ENCODE assay signal across 1 cellular context in the genomic region with DNA sequence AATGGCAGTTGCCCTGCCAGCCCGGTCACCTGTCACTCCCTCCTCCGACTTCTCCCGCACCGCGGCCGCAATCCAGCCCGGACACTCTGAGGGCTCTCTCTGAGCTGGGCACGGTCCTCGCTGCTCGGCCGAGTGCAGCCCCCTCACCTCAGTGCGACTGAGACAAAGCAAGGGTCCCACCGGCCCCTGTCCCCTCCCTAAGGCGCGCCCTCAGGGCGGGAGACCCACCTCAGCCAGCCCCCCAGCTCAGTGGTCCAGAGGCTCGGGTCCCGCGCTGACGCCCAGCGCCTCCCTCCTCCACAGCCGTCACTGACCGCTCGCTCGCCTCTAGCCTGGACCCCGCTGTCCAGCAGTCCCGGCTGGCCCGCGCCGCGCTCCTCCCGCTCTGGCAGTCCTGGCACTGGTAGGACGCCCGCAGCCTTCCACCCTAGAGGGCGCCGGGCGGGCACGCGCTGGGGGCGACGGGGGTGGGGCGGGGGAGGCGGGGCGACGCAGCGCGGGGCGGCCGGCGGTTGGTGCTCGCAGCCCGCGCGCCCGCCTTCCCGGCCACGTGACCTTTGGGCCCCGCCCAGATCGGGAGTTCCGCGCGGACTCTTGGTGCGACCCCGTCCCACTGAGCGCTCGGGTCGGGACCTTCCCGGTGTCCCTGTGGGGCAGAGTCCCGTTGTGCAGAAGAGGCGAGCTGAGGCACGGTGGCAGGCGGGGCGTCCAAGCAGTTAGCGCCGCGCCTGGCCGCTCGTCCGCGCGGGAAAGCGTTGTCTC.
TF ChIP-seq lines count a peak whose summit lies in the region.

No MANE protein-coding gene starts in this region.

TF ChIP-seq in WTC11, 78 proteins besides CTCF, POLR2A, EP300 and RAD21 (continued from another document and continues in another):
- TF ChIP-seq, protein P1, sequence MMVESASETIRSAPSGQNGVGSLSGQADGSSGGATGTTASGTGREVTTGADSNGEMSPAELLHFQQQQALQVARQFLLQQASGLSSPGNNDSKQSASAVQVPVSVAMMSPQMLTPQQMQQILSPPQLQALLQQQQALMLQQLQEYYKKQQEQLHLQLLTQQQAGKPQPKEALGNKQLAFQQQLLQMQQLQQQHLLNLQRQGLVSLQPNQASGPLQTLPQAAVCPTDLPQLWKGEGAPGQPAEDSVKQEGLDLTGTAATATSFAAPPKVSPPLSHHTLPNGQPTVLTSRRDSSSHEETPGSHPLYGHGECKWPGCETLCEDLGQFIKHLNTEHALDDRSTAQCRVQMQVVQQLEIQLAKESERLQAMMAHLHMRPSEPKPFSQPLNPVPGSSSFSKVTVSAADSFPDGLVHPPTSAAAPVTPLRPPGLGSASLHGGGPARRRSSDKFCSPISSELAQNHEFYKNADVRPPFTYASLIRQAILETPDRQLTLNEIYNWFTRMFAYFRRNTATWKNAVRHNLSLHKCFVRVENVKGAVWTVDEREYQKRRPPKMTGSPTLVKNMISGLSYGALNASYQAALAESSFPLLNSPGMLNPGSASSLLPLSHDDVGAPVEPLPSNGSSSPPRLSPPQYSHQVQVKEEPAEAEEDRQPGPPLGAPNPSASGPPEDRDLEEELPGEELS (CRISPR knock-in tag; IDR thresholded peaks at IDR 0.05): 0 out of 2 replicates have a peak, but pooled peaks have one; percentile 24
- TF ChIP-seq, protein P2, sequence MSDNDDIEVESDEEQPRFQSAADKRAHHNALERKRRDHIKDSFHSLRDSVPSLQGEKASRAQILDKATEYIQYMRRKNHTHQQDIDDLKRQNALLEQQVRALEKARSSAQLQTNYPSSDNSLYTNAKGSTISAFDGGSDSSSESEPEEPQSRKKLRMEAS (CRISPR knock-in tag; IDR thresholded peaks at IDR 0.05): no peak
- TF ChIP-seq ZNF671 (CRISPR knock-in tag; IDR thresholded peaks at IDR 0.05): no peak
- TF ChIP-seq, protein P3, sequence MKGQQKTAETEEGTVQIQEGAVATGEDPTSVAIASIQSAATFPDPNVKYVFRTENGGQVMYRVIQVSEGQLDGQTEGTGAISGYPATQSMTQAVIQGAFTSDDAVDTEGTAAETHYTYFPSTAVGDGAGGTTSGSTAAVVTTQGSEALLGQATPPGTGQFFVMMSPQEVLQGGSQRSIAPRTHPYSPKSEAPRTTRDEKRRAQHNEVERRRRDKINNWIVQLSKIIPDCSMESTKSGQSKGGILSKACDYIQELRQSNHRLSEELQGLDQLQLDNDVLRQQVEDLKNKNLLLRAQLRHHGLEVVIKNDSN (CRISPR knock-in tag; IDR thresholded peaks at IDR 0.05): peak; percentile 93
- TF ChIP-seq ELF4 (CRISPR knock-in tag; IDR thresholded peaks at IDR 0.05; ENCODE audit: low read depth): no peak
- TF ChIP-seq TP53 (CRISPR knock-in tag; IDR thresholded peaks at IDR 0.05): peak; percentile 25; the same call in 1 of the 2 replicates
- no peak for TF ChIP-seq IRF2 (CRISPR knock-in tag; IDR thresholded peaks at IDR 0.05; ENCODE audit: borderline replicate concordance, low read depth)
- TF ChIP-seq SP1 (CRISPR knock-in tag; conservative IDR thresholded peaks at IDR 0.05): peak; percentile 88
- peak; percentile 61; the same call in 1 of the 2 replicates for TF ChIP-seq ATF1 (CRISPR knock-in tag; IDR thresholded peaks at IDR 0.05)
- TF ChIP-seq, protein P4, sequence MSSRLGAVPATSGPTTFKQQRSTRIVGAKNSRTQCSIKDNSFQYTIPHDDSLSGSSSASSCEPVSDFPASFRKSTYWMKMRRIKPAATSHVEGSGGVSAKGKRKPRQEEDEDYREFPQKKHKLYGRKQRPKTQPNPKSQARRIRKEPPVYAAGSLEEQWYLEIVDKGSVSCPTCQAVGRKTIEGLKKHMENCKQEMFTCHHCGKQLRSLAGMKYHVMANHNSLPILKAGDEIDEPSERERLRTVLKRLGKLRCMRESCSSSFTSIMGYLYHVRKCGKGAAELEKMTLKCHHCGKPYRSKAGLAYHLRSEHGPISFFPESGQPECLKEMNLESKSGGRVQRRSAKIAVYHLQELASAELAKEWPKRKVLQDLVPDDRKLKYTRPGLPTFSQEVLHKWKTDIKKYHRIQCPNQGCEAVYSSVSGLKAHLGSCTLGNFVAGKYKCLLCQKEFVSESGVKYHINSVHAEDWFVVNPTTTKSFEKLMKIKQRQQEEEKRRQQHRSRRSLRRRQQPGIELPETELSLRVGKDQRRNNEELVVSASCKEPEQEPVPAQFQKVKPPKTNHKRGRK (CRISPR knock-in tag; IDR thresholded peaks at IDR 0.05; ENCODE audit: borderline replicate concordance): no peak
- no peak for TF ChIP-seq SMAD3 (CRISPR knock-in tag; IDR thresholded peaks at IDR 0.05; ENCODE audit: borderline replicate concordance)
- TF ChIP-seq, protein P5, sequence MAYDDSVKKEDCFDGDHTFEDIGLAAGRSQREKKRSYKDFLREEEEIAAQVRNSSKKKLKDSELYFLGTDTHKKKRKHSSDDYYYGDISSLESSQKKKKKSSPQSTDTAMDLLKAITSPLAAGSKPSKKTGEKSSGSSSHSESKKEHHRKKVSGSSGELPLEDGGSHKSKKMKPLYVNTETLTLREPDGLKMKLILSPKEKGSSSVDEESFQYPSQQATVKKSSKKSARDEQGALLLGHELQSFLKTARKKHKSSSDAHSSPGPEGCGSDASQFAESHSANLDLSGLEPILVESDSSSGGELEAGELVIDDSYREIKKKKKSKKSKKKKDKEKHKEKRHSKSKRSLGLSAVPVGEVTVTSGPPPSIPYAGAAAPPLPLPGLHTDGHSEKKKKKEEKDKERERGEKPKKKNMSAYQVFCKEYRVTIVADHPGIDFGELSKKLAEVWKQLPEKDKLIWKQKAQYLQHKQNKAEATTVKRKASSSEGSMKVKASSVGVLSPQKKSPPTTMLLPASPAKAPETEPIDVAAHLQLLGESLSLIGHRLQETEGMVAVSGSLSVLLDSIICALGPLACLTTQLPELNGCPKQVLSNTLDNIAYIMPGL (CRISPR knock-in tag; IDR thresholded peaks at IDR 0.05): 0 out of 2 replicates have a peak, but pooled peaks have one; percentile 21
- TF ChIP-seq, protein P6, sequence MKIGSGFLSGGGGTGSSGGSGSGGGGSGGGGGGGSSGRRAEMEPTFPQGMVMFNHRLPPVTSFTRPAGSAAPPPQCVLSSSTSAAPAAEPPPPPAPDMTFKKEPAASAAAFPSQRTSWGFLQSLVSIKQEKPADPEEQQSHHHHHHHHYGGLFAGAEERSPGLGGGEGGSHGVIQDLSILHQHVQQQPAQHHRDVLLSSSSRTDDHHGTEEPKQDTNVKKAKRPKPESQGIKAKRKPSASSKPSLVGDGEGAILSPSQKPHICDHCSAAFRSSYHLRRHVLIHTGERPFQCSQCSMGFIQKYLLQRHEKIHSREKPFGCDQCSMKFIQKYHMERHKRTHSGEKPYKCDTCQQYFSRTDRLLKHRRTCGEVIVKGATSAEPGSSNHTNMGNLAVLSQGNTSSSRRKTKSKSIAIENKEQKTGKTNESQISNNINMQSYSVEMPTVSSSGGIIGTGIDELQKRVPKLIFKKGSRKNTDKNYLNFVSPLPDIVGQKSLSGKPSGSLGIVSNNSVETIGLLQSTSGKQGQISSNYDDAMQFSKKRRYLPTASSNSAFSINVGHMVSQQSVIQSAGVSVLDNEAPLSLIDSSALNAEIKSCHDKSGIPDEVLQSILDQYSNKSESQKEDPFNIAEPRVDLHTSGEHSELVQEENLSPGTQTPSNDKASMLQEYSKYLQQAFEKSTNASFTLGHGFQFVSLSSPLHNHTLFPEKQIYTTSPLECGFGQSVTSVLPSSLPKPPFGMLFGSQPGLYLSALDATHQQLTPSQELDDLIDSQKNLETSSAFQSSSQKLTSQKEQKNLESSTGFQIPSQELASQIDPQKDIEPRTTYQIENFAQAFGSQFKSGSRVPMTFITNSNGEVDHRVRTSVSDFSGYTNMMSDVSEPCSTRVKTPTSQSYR (CRISPR knock-in tag; IDR thresholded peaks at IDR 0.05): no peak
- no peak for TF ChIP-seq TEAD1 (CRISPR knock-in tag; IDR thresholded peaks at IDR 0.05)
- TF ChIP-seq ZNF416 (CRISPR knock-in tag; IDR thresholded peaks at IDR 0.05): no peak
- TF ChIP-seq, protein P7, sequence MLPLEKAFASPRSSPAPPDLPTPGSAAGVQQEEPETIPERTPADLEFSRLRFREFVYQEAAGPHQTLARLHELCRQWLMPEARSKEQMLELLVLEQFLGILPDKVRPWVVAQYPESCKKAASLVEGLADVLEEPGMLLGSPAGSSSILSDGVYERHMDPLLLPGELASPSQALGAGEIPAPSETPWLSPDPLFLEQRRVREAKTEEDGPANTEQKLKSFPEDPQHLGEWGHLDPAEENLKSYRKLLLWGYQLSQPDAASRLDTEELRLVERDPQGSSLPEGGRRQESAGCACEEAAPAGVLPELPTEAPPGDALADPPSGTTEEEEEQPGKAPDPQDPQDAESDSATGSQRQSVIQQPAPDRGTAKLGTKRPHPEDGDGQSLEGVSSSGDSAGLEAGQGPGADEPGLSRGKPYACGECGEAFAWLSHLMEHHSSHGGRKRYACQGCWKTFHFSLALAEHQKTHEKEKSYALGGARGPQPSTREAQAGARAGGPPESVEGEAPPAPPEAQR (CRISPR knock-in tag; IDR thresholded peaks at IDR 0.05): no peak
- TF ChIP-seq HMGA2 (CRISPR knock-in tag; IDR thresholded peaks at IDR 0.05): no peak
- no peak for TF ChIP-seq NR1H2 (CRISPR knock-in tag; IDR thresholded peaks at IDR 0.05)
- TF ChIP-seq ZNF232 (CRISPR knock-in tag; IDR thresholded peaks at IDR 0.05): peak; percentile 31; the same call in 1 of the 2 replicates
- no peak for TF ChIP-seq SMAD4 (CRISPR knock-in tag; IDR thresholded peaks at IDR 0.05)
- TF ChIP-seq, protein P8, sequence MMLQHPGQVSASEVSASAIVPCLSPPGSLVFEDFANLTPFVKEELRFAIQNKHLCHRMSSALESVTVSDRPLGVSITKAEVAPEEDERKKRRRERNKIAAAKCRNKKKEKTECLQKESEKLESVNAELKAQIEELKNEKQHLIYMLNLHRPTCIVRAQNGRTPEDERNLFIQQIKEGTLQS (CRISPR knock-in tag; conservative IDR thresholded peaks at IDR 0.05): no peak
- TF ChIP-seq, protein P9, sequence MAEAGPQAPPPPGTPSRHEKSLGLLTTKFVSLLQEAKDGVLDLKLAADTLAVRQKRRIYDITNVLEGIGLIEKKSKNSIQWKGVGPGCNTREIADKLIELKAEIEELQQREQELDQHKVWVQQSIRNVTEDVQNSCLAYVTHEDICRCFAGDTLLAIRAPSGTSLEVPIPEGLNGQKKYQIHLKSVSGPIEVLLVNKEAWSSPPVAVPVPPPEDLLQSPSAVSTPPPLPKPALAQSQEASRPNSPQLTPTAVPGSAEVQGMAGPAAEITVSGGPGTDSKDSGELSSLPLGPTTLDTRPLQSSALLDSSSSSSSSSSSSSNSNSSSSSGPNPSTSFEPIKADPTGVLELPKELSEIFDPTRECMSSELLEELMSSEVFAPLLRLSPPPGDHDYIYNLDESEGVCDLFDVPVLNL (CRISPR knock-in tag; IDR thresholded peaks at IDR 0.05; ENCODE audit: borderline replicate concordance, low read depth): no peak
- TF ChIP-seq FOXJ3 (CRISPR knock-in tag; IDR thresholded peaks at IDR 0.05; ENCODE audit: borderline replicate concordance): no peak
- TF ChIP-seq, protein P10, sequence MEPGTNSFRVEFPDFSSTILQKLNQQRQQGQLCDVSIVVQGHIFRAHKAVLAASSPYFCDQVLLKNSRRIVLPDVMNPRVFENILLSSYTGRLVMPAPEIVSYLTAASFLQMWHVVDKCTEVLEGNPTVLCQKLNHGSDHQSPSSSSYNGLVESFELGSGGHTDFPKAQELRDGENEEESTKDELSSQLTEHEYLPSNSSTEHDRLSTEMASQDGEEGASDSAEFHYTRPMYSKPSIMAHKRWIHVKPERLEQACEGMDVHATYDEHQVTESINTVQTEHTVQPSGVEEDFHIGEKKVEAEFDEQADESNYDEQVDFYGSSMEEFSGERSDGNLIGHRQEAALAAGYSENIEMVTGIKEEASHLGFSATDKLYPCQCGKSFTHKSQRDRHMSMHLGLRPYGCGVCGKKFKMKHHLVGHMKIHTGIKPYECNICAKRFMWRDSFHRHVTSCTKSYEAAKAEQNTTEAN (CRISPR knock-in tag; IDR thresholded peaks at IDR 0.05): no peak
- TF ChIP-seq, protein P11, sequence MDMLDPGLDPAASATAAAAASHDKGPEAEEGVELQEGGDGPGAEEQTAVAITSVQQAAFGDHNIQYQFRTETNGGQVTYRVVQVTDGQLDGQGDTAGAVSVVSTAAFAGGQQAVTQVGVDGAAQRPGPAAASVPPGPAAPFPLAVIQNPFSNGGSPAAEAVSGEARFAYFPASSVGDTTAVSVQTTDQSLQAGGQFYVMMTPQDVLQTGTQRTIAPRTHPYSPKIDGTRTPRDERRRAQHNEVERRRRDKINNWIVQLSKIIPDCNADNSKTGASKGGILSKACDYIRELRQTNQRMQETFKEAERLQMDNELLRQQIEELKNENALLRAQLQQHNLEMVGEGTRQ (CRISPR knock-in tag; IDR thresholded peaks at IDR 0.05): peak; percentile 96
- TF ChIP-seq, protein P12, sequence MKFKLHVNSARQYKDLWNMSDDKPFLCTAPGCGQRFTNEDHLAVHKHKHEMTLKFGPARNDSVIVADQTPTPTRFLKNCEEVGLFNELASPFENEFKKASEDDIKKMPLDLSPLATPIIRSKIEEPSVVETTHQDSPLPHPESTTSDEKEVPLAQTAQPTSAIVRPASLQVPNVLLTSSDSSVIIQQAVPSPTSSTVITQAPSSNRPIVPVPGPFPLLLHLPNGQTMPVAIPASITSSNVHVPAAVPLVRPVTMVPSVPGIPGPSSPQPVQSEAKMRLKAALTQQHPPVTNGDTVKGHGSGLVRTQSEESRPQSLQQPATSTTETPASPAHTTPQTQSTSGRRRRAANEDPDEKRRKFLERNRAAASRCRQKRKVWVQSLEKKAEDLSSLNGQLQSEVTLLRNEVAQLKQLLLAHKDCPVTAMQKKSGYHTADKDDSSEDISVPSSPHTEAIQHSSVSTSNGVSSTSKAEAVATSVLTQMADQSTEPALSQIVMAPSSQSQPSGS (CRISPR knock-in tag; IDR thresholded peaks at IDR 0.05; ENCODE audit: borderline replicate concordance, low read depth): no peak
- TF ChIP-seq, protein P13, sequence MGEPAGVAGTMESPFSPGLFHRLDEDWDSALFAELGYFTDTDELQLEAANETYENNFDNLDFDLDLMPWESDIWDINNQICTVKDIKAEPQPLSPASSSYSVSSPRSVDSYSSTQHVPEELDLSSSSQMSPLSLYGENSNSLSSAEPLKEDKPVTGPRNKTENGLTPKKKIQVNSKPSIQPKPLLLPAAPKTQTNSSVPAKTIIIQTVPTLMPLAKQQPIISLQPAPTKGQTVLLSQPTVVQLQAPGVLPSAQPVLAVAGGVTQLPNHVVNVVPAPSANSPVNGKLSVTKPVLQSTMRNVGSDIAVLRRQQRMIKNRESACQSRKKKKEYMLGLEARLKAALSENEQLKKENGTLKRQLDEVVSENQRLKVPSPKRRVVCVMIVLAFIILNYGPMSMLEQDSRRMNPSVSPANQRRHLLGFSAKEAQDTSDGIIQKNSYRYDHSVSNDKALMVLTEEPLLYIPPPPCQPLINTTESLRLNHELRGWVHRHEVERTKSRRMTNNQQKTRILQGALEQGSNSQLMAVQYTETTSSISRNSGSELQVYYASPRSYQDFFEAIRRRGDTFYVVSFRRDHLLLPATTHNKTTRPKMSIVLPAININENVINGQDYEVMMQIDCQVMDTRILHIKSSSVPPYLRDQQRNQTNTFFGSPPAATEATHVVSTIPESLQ (CRISPR knock-in tag; IDR thresholded peaks at IDR 0.05): no peak
- TF ChIP-seq NFE2L1 (CRISPR knock-in tag; IDR thresholded peaks at IDR 0.05): 0 out of 2 replicates have a peak, but pooled peaks have one; percentile 28
- no peak for TF ChIP-seq PRRX2 (CRISPR knock-in tag; IDR thresholded peaks at IDR 0.05)
- TF ChIP-seq ZNF219 (CRISPR knock-in tag; IDR thresholded peaks at IDR 0.05; ENCODE audit: borderline replicate concordance): no peak
